10 cellular contexts compared by ENCODE assay signal in genomic region chr3:12058408-12058807, GRCh38. TPM values are rescaled to one million over a fixed set of nuclear protein-coding genes. Genes with fewer than 3 reads are reported as not detected.
"Had no signal": no experiment of that assay in that cellular context is flagged by ENCODE, and none has a peak within 500 bp of the region (broad histone marks: within the 10 kb centered on the region; RNA-seq: fewer than 3 reads in every experiment).

No MANE protein-coding gene starts in this region.

- ATAC-seq: HepG2, K562 had no signal

- DNase-seq: IMR-90, KBM-7, KG1 had no signal

- H3K4me3 Mint-ChIP-seq: IgD-negative memory B cell had no signal

- H3K4me1 Mint-ChIP-seq: IgD-negative memory B cell had no signal

- H3K4me2 ChIP-seq: KMS-11 had no signal

- H3K27ac ChIP-seq: HL-60, KMS-11 had no signal

- H3K4me3 ChIP-seq: K562 had no signal

- H3K9ac ChIP-seq: KMS-11 had no signal

- H3K27ac Mint-ChIP-seq: IgD-negative memory B cell had no signal

RNA-seq across cellular contexts. Expression of gene SYN2, which starts 54.2 kb away (rescaled TPM):
- total RNA-seq: HepG2, HT-29, HT1080 had no signal
- polyA plus RNA-seq: HepG2, IgD-negative memory B cell had no signal
